ENCODE assay signal across 20 cellular contexts in the genomic region with DNA sequence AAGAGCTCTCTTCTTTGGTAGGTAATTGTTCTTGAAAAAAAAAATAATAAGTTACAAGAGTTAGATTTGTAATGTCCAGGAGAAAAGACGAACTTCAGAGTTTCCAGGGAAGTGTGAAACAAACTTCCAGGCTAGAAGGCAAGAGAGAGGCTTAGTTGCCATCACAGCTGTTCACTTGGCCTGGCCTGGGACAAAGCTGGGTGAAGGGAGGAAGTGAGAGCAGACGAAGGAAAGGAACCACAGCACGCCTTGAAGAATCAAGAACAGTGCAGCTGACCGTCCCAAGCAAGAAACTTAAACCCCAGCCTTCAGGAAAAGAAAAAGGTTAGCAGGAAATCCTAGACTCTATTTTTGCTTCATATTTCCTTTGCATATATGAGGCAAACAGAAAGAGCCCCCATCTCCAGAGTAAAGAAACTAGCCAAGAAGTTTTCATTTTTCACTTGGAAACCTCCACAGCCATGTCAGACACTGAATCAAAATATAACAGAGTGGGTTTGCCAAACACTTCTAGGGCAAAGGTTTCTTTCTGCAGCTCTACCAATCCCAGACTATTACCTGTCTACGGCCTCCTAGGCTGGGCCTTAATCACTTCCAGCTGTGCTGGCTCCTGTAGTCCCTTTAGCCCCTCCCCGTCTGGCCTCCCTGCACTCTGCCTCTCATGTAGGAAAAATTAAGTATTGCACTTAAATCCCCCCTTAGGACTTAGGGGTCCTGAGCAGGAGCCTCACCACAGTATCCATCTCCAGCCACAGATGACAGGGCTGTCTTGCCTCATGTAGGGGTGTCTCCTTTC.
DNase-seq lines count a peak whose midpoint lies in the region; ATAC-seq and TF ChIP-seq lines count a peak whose summit lies in the region.
"Had no signal": no experiment of that assay in that cellular context is flagged by ENCODE, and none has a peak within 500 bp of the region (broad histone marks: within the 10 kb centered on the region; RNA-seq: fewer than 3 reads in every experiment).

No MANE protein-coding gene starts in this region.

- H3K27ac ChIP-seq in thoracic aorta (peak overlapping the region; percentile 21 to 54), MM.1S (ENCODE audit: low read length) (no peak overlapping the region)
- H3K27ac ChIP-seq: A549, cardiac muscle cell, neutrophil, skin epidermis had no signal

- no peak overlapping the region for H2AFZ ChIP-seq in MM.1S (ENCODE audit: low read length)

- no peak overlapping the region for H3K4me2 ChIP-seq in MM.1S (ENCODE audit: low read depth, low read length)
- H3K4me2 ChIP-seq: A549 had no signal

- H3K79me2 ChIP-seq in MM.1S (ENCODE audit: low read length): no peaks in the 10 kb centered on the region

- no peak for ATAC-seq in thoracic aorta (ENCODE audit: insufficient number of reproducible peaks, low FRiP score, low read depth)
- no peak for ATAC-seq in GM19328 (IDR thresholded peaks at IDR 0.05; ENCODE audit: unreplicated experiment)
- ATAC-seq: A549 had no signal

- H3K9me3 ChIP-seq in adipocyte (ENCODE audit: control insufficient read depth, low read length) (no peaks in the 10 kb centered on the region), thoracic aorta (no peaks in the 10 kb centered on the region), MM.1S (replicated peaks; ENCODE audit: insufficient read depth, low read length) (no peaks in the 10 kb centered on the region)
- H3K9me3 ChIP-seq: A549, neutrophil had no signal

- H3K9ac ChIP-seq in adipocyte (ENCODE audit: low read length) (no peak overlapping the region), MM.1S (ENCODE audit: low read length) (no peak overlapping the region)

- no peaks in the 10 kb centered on the region for H3F3A ChIP-seq in MM.1S (ENCODE audit: insufficient read depth, low read length)

- H3K4me3 ChIP-seq in adipocyte (ENCODE audit: low read length): peak overlapping the region; percentile 3
- no peak overlapping the region for H3K4me3 ChIP-seq in thoracic aorta
- no peak overlapping the region for H3K4me3 ChIP-seq in MM.1S (ENCODE audit: low read length)
- H3K4me3 ChIP-seq: A549, cardiac muscle cell, skin epidermis had no signal

- H3K9me2 ChIP-seq in MM.1S (replicated peaks; ENCODE audit: insufficient read depth, low read length): no peaks in the 10 kb centered on the region

- no peak for TF ChIP-seq CTCF in thoracic aorta (IDR thresholded peaks at IDR 0.05)
- TF ChIP-seq CTCF in MM.1S (IDR thresholded peaks at IDR 0.05; ENCODE audit: low read length): no peak

- H3K36me3 ChIP-seq in adipocyte (ENCODE audit: control insufficient read depth, insufficient read depth, low read length, severe bottlenecking) (no peaks in the 10 kb centered on the region), thoracic aorta (no peaks in the 10 kb centered on the region), MM.1S (replicated peaks; ENCODE audit: insufficient read depth, low read length) (no peaks in the 10 kb centered on the region)
- H3K36me3 ChIP-seq: cardiac muscle cell, neutrophil had no signal

- no peaks in the 10 kb centered on the region for H4K20me1 ChIP-seq in MM.1S (ENCODE audit: insufficient read depth, low read length)

- peaks cover 29% of the 10 kb centered on the region for H3K4me1 ChIP-seq in adipocyte (ENCODE audit: control insufficient read depth, insufficient read depth, low read length)
- H3K4me1 ChIP-seq in thoracic aorta (ENCODE audit: control insufficient read depth in 1 of 2, low read depth in 2 of 2): peaks cover 1 to 30% of the 10 kb centered on the region in 2 donors
- no peaks in the 10 kb centered on the region for H3K4me1 ChIP-seq in MM.1S (ENCODE audit: low read length)
- H3K4me1 ChIP-seq: A549 had no signal

- peak; percentile 7 for DNase-seq in SIG-M5 treated with dmso at 0.1 percent for 504 hours (lab: John Stamatoyannopoulos, UW; ENCODE audit: unreplicated experiment)
- no peak for DNase-seq in SIG-M5 (lab: John Stamatoyannopoulos, UW)
- DNase-seq in adipocyte (ENCODE audit: low read depth): no peak
- DNase-seq in left kidney (ENCODE audit: low read depth, low spot score): peak; percentile 15
- DNase-seq in thoracic aorta (ENCODE audit: low spot score): no peak
- DNase-seq in GM19238 (ENCODE audit: insufficient read length, low spot score): no peak
- no peak for DNase-seq in MM.1S
- DNase-seq: activated CD4-positive, alpha-beta T cell treated with anti-CD3 and anti-CD28 coated beads, Interleukin-2, amount 10 ng/mL, durations not matched to agents 24 days and 14 days; activated naive CD8-positive, alpha-beta T cell treated with anti-CD3 and anti-CD28 coated beads for 36 hours; activated T-cell treated with anti-CD3 and anti-CD28 coated beads for 4 hours; CD8-positive, alpha-beta memory T cell; effector memory CD4-positive, alpha-beta T cell; NCI-H1092 treated with DMSO at 0.1 percent for 48 hours; NK-92 treated with Interleukin-12 subunit alpha and Interleukin-12 subunit beta, amount 100 ng/mL, for 24 hours; SHP77 treated with DMSO at 0.1 percent for 48 hours had no signal

- H3K27me3 ChIP-seq in adipocyte (replicated peaks; ENCODE audit: control insufficient read depth, insufficient read depth, low read length) (no peaks in the 10 kb centered on the region), thoracic aorta (replicated peaks; ENCODE audit: insufficient read depth) (no peaks in the 10 kb centered on the region), MM.1S (replicated peaks; ENCODE audit: insufficient read depth, low read length) (no peaks in the 10 kb centered on the region)
- H3K27me3 ChIP-seq: cardiac muscle cell, neutrophil had no signal

Comparison
In these comparisons a context has a peak if more than half of its experiments do, and no peak if none do; other contexts are left out.
1. DNase-seq: peak in SIG-M5 treated with dmso at 0.1 percent for 504 hours (single experiment) and left kidney (single experiment); none in SIG-M5 (single experiment), adipocyte (single experiment), thoracic aorta (single experiment), GM19238 (single experiment) and MM.1S (single experiment).